24 cellular contexts compared by ENCODE assay signal in genomic region chr1:241924080-241924808, GRCh38. TPM values are rescaled to one million over a fixed set of nuclear protein-coding genes. Genes with fewer than 3 reads are reported as not detected.
"Had no signal": no experiment of that assay in that cellular context is flagged by ENCODE, and none has a peak within 500 bp of the region (broad histone marks: within the 10 kb centered on the region; RNA-seq: fewer than 3 reads in every experiment).

No MANE protein-coding gene starts in this region.

- H3K36me3 ChIP-seq: brain microvascular endothelial cell, SJSA1 had no signal

- H3K27ac ChIP-seq: brain microvascular endothelial cell, SJSA1, VCaP had no signal

- DNase-seq: activated CD4-positive, alpha-beta memory T cell treated with anti-CD3 and anti-CD28 coated beads, Interleukin-2, amount 10 ng/mL, durations not matched to agents 7 days and 5 days; activated CD4-positive, alpha-beta T cell treated with anti-CD3 and anti-CD28 coated beads for 36 hours; activated CD4-positive, alpha-beta T cell treated with anti-CD3 and anti-CD28 coated beads, Interleukin-2, amount 50 U/mL, for 1 hour; activated gamma-delta T cell; activated naive CD4-positive, alpha-beta T cell treated with anti-CD3 and anti-CD28 coated beads for 36 hours; activated T-cell treated with anti-CD3 and anti-CD28 coated beads for 4 hours; activated T-cell treated with anti-CD3 and anti-CD28 coated beads, Interleukin-2, amount 50 U/mL, for 48 hours; brain microvascular endothelial cell; caudate nucleus; Karpas-422; NCI-H1105 treated with DMSO at 0.1 percent for 48 hours; NCI-H1436 treated with DMSO at 0.1 percent for 48 hours; NCI-H187; NCI-H2081; NCI-H510A treated with DMSO at 0.1 percent for 48 hours; NCI-H69; SHP77; T-helper 2 cell; T1000 had no signal

- H3K27me3 ChIP-seq: brain microvascular endothelial cell, SJSA1 had no signal

- H3K4me1 ChIP-seq: SJSA1 had no signal

- H3K9me3 ChIP-seq: SJSA1 had no signal

- H3K4me3 ChIP-seq: SJSA1 had no signal

- FAIRE-seq: RCC 7860 had no signal

- ATAC-seq: activated CD4-positive, alpha-beta T cell treated with anti-CD3 and anti-CD28 coated beads for 36 hours; activated T-helper 17 cell treated with anti-CD3 and anti-CD28 coated beads, Interleukin-2, amount 50 U/mL, for 72 hours had no signal

RNA-seq across cellular contexts. Expression of gene BECN2, which starts 33.3 kb away (rescaled TPM):
- total RNA-seq: activated CD4-positive, alpha-beta memory T cell treated with anti-CD3 and anti-CD28 coated beads, Interleukin-2, amount 10 ng/mL, durations not matched to agents 7 days and 5 days; activated CD4-positive, alpha-beta T cell treated with anti-CD3 and anti-CD28 coated beads for 36 hours; activated CD8-positive, alpha-beta memory T cell treated with anti-CD3 and anti-CD28 coated beads for 36 hours; activated naive CD4-positive, alpha-beta T cell treated with anti-CD3 and anti-CD28 coated beads for 36 hours; activated T-helper 17 cell treated with anti-CD3 and anti-CD28 coated beads, Interleukin-2, amount 50 U/mL, for 72 hours; SJSA1 had no signal
